In the genomic region with DNA sequence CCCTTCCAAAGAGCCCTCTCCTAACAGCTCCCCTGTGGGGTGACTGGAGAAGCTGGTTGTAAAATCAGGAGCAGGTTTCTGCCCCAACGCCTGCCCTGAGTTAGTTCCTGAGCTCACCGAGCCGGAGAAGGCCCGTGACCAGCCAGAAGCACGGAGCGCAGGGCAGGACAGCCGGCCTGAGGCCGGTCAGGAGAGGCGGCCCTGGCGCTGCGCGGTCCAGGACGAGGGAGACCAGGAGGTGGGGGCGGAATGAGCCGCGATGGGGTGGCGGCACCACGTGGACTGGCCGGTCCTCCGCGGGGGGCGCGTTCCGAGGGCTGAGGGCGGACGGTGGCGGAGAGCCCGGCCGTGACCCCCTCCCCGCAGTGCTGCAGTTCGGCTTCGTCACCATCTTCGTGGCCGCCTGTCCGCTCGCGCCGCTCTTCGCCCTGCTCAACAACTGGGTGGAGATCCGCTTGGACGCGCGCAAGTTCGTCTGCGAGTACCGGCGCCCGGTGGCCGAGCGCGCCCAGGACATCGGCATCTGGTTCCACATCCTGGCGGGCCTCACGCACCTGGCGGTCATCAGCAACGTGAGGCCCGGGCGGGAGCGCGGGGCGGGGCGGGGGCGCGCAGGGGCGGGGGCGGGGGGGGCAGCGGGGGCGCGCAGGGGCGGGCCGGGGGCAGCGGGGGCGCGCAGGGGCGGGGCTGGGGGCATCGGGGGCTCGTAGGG, we compare ENCODE assay signal across 8 cellular contexts. TPM values are rescaled to one million over a fixed set of nuclear protein-coding genes. Genes with fewer than 3 reads are reported as not detected.
DNase-seq lines count a peak whose midpoint lies in the region; ATAC-seq and TF ChIP-seq lines count a peak whose summit lies in the region.

No MANE protein-coding gene starts in this region.

- H3K27ac ChIP-seq in HEK293 (ENCODE audit: extremely low read depth, low read depth, low read length), result peak overlapping the region; percentile 22; the same call in 1 of the 2 replicates
- peak overlapping the region; percentile 55 to 83 for H3K27ac ChIP-seq in thoracic aorta

- H3K27ac Mint-ChIP-seq in naive B cell, result peak overlapping the region in 5 of 6 donors; percentile 33 to 78 (median 65)

- ATAC-seq in naive B cell (ENCODE audit: low read depth in 2 of 2) (peak; percentile 56 to 69), thoracic aorta (ENCODE audit: insufficient number of reproducible peaks, low FRiP score, low read depth) (peak; percentile 38), HG02623 (IDR thresholded peaks at IDR 0.05; ENCODE audit: unreplicated experiment) (no peak)

- H3K4me1 ChIP-seq in HEK293 (ENCODE audit: control insufficient read depth, insufficient read depth, low read length) (no peaks in the 10 kb centered on the region), NT2/D1 (ENCODE audit: insufficient read depth, insufficient read length) (peaks cover 17% of the 10 kb centered on the region), thoracic aorta (ENCODE audit: control insufficient read depth in 1 of 2, low read depth in 2 of 2) (peaks cover 6 to 10% of the 10 kb centered on the region in 2 donors)

- H3K36me3 ChIP-seq in HEK293 (ENCODE audit: control insufficient read depth in 2 of 2, insufficient read depth in 1 of 2, low read length in 2 of 2) (no peaks in the 10 kb centered on the region; a peak in 1 of 3 replicates), NT2/D1 (ENCODE audit: insufficient read depth, insufficient read length, low read length) (no peaks in the 10 kb centered on the region), thoracic aorta (no peaks in the 10 kb centered on the region)

- no peak for TF ChIP-seq CTCF in HEK293 (tag by site-specific recombination; IDR thresholded peaks at IDR 0.05)
- TF ChIP-seq CTCF in thoracic aorta (IDR thresholded peaks at IDR 0.05), result no peak

- H3K4me1 Mint-ChIP-seq in naive B cell, result peaks cover 7 to 13% (median 11%) of the 10 kb centered on the region in 3 donors

- H3K9me3 ChIP-seq in HEK293 (ENCODE audit: control insufficient read depth, insufficient read depth, low read depth, low read length) (no peaks in the 10 kb centered on the region), NT2/D1 (ENCODE audit: insufficient read depth, low read length) (no peaks in the 10 kb centered on the region), thoracic aorta (no peaks in the 10 kb centered on the region)

- peak overlapping the region; percentile 81 for H3K9ac ChIP-seq in NT2/D1 (ENCODE audit: insufficient read length, low read depth)

- H3K4me3 Mint-ChIP-seq in naive B cell, result peak overlapping the region; percentile 72 to 88 (median 81)

- peak; percentile 82 for DNase-seq in ELF-1 (ENCODE audit: low read depth, low spot score)
- peak; percentile 52 for DNase-seq in NT2/D1 (ENCODE audit: low read depth, low spot score)
- DNase-seq in activated gamma-delta T cell treated with anti-CD3 and anti-CD28 coated beads, Interleukin-2, amount 50 U/mL, for 16 hours (ENCODE audit: low read depth), result peak; percentile 14
- DNase-seq in fibroblast of the conjunctiva (ENCODE audit: low read depth), result peak; percentile 13
- peak; percentile 64 for DNase-seq in naive B cell
- peak; percentile 13 for DNase-seq in thoracic aorta (ENCODE audit: low spot score)

- H3K9me3 Mint-ChIP-seq in naive B cell, result no peaks in the 10 kb centered on the region

- no peaks in the 10 kb centered on the region for H3K27me3 ChIP-seq in NT2/D1 (ENCODE audit: insufficient read depth, insufficient read length)
- no peaks in the 10 kb centered on the region for H3K27me3 ChIP-seq in thoracic aorta (replicated peaks; ENCODE audit: insufficient read depth)

- POLR2A ChIA-PET in HEK293 (lab: Yijun Ruan, JAX), result interaction anchor here (0.8 kb wide), 1 partner anchor 68 kb away, joined by 4 read pairs; a partner anchor contains a TSS

- H3K27me3 Mint-ChIP-seq in naive B cell, result peaks cover 0 to 6% (median 0%) of the 10 kb centered on the region in 3 donors

- H3K4me3 ChIP-seq in HEK293 (ENCODE audit: low read depth, low read length), result peak overlapping the region; percentile 30
- H3K4me3 ChIP-seq in NT2/D1 (ENCODE audit: insufficient read length, low read depth), result peak overlapping the region; percentile 61
- H3K4me3 ChIP-seq in thoracic aorta, result peak overlapping the region; percentile 72

- CTCF ChIA-PET in HEK293 (lab: Yijun Ruan, JAX), result interaction anchor here (0.7 kb wide), 2 partner anchors 303 to 384 kb away, joined by 3 read pairs; no protein-coding TSS in a partner anchor

- no peaks in the 10 kb centered on the region for H3K36me3 Mint-ChIP-seq in naive B cell

TF ChIP-seq in HEK293, 187 proteins besides CTCF, POLR2A, EP300 and RAD21:
- TF ChIP-seq SETDB1 (IDR thresholded peaks at IDR 0.05; ENCODE audit: insufficient read length, low read length) (no peak), SALL2 (tag by site-specific recombination; IDR thresholded peaks at IDR 0.05; ENCODE audit: borderline replicate concordance) (no peak), ZNF140 (tag by site-specific recombination; IDR thresholded peaks at IDR 0.05) (no peak), HOXA7 (CRISPR knock-in tag; IDR thresholded peaks at IDR 0.05; ENCODE audit: borderline replicate concordance) (no peak), KLF8 (tag by site-specific recombination; IDR thresholded peaks at IDR 0.05) (peak; percentile 30; the same call in 1 of the 2 replicates), ZFHX2 (tag by site-specific recombination; conservative IDR thresholded peaks at IDR 0.05) (0 out of 2 replicates have a peak, but pooled peaks have one; percentile 8), ZNF658 (tag by site-specific recombination; IDR thresholded peaks at IDR 0.05) (no peak), GLIS2 (tag by site-specific recombination; IDR thresholded peaks at IDR 0.05) (peak; percentile 54; the same call in 1 of the 2 replicates), ZNF155 (tag by site-specific recombination; IDR thresholded peaks at IDR 0.05) (no peak)
- TF ChIP-seq, protein P1, sequence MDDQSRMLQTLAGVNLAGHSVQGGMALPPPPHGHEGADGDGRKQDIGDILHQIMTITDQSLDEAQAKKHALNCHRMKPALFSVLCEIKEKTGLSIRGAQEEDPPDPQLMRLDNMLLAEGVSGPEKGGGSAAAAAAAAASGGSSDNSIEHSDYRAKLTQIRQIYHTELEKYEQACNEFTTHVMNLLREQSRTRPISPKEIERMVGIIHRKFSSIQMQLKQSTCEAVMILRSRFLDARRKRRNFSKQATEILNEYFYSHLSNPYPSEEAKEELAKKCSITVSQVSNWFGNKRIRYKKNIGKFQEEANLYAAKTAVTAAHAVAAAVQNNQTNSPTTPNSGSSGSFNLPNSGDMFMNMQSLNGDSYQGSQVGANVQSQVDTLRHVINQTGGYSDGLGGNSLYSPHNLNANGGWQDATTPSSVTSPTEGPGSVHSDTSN (CRISPR knock-in tag; IDR thresholded peaks at IDR 0.05), result 0 out of 2 replicates have a peak, but pooled peaks have one; percentile 16
- TF ChIP-seq, protein P2, sequence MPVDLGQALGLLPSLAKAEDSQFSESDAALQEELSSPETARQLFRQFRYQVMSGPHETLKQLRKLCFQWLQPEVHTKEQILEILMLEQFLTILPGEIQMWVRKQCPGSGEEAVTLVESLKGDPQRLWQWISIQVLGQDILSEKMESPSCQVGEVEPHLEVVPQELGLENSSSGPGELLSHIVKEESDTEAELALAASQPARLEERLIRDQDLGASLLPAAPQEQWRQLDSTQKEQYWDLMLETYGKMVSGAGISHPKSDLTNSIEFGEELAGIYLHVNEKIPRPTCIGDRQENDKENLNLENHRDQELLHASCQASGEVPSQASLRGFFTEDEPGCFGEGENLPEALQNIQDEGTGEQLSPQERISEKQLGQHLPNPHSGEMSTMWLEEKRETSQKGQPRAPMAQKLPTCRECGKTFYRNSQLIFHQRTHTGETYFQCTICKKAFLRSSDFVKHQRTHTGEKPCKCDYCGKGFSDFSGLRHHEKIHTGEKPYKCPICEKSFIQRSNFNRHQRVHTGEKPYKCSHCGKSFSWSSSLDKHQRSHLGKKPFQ (tag by site-specific recombination; IDR thresholded peaks at IDR 0.05), result no peak
- TF ChIP-seq, protein P3, sequence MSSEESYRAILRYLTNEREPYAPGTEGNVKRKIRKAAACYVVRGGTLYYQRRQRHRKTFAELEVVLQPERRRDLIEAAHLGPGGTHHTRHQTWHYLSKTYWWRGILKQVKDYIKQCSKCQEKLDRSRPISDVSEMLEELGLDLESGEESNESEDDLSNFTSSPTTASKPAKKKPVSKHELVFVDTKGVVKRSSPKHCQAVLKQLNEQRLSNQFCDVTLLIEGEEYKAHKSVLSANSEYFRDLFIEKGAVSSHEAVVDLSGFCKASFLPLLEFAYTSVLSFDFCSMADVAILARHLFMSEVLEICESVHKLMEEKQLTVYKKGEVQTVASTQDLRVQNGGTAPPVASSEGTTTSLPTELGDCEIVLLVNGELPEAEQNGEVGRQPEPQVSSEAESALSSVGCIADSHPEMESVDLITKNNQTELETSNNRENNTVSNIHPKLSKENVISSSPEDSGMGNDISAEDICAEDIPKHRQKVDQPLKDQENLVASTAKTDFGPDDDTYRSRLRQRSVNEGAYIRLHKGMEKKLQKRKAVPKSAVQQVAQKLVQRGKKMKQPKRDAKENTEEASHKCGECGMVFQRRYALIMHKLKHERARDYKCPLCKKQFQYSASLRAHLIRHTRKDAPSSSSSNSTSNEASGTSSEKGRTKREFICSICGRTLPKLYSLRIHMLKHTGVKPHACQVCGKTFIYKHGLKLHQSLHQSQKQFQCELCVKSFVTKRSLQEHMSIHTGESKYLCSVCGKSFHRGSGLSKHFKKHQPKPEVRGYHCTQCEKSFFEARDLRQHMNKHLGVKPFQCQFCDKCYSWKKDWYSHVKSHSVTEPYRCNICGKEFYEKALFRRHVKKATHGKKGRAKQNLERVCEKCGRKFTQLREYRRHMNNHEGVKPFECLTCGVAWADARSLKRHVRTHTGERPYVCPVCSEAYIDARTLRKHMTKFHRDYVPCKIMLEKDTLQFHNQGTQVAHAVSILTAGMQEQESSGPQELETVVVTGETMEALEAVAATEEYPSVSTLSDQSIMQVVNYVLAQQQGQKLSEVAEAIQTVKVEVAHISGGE (tag by site-specific recombination; conservative IDR thresholded peaks at IDR 0.05; ENCODE audit: low read depth), result no peak
TF ChIP-seq in HEK293: peak in this region for 4.

RNA-seq across cellular contexts. Expression of a gene that starts 29.0 kb away (rescaled TPM):
- polyA plus RNA-seq in naive B cell (ENCODE audit: low read depth in 6 of 6), result not detected
- total RNA-seq in thoracic aorta, result 1 to 10 TPM in 1 of 2 donors, under 1 TPM in 1; 0.27 to 1.2 TPM

Comparison
In these comparisons a context has a peak if more than half of its experiments do, and no peak if none do; other contexts are left out.
1. DNase-seq: peak in every context shown above with its lines; median percentile 82 in ELF-1; 64 in naive B cell; 52 in NT2/D1; 14 in activated gamma-delta T cell treated with anti-CD3 and anti-CD28 coated beads, Interleukin-2, amount 50 U/mL, for 16 hours; 13 in fibroblast of the conjunctiva; 13 in thoracic aorta.